ENCODE assay signal across 8 cellular contexts in genomic region chr5:132776077-132776931, GRCh38. TPM values are rescaled to one million over a fixed set of nuclear protein-coding genes. Genes with fewer than 3 reads are reported as not detected.
DNase-seq lines count a peak whose midpoint lies in the region; ATAC-seq and TF ChIP-seq lines count a peak whose summit lies in the region.

No MANE protein-coding gene starts in this region.

- peak; percentile 19 for DNase-seq in stimulated activated CD4-positive, alpha-beta T cell treated with anti-CD3 and anti-CD28 coated beads, Interleukin-15, amount 100 ng/mL, for 24 hours
- no peak for DNase-seq in stimulated activated CD4-positive, alpha-beta T cell treated with anti-CD3 and anti-CD28 coated beads, Interleukin-4, amount 100 ng/mL, for 1 hour
- DNase-seq in fibroblast of the aortic adventitia (ENCODE audit: low read depth), result peak; percentile 47
- no peak for DNase-seq in natural killer cell treated with Interleukin-12 subunit alpha and Interleukin-12 subunit beta and Interleukin-15 and Interleukin-18, amount 100 ng/mL, for 72 hours (ENCODE audit: low spot score)
- no peak for DNase-seq in SKM-1 (lab: John Stamatoyannopoulos, UW; ENCODE audit: unreplicated experiment)

- ATAC-seq in HG03280 (IDR thresholded peaks at IDR 0.05; ENCODE audit: unreplicated experiment) (peak; percentile 30), HG02970 (IDR thresholded peaks at IDR 0.05; ENCODE audit: low FRiP score, unreplicated experiment) (no peak)
- ATAC-seq in natural killer cell treated with Interleukin-12 subunit alpha and Interleukin-12 subunit beta and Interleukin-15 and Interleukin-18, amount 100 ng/mL, for 72 hours, result peak in 1 of 2 donors; percentile 7

- peaks cover 26 to 30% of the 10 kb centered on the region in 2 donors for H3K27me3 Mint-ChIP-seq in natural killer cell treated with Interleukin-12 subunit alpha and Interleukin-12 subunit beta and Interleukin-15 and Interleukin-18, amount 100 ng/mL, for 72 hours

- H3K27ac Mint-ChIP-seq in natural killer cell treated with Interleukin-12 subunit alpha and Interleukin-12 subunit beta and Interleukin-15 and Interleukin-18, amount 100 ng/mL, for 72 hours, result no peak overlapping the region

- H3K4me3 Mint-ChIP-seq in natural killer cell treated with Interleukin-12 subunit alpha and Interleukin-12 subunit beta and Interleukin-15 and Interleukin-18, amount 100 ng/mL, for 72 hours, result peak overlapping the region; percentile 44

- H3K4me3 ChIP-seq in WI38 (ENCODE audit: low read depth, low read length), result peak overlapping the region; percentile 81
- peak overlapping the region; percentile 81 for H3K4me3 ChIP-seq in fibroblast of the aortic adventitia (ENCODE audit: low read depth, low read length)

- TF ChIP-seq CTCF in WI38 (IDR thresholded peaks at IDR 0.05; ENCODE audit: low read depth, low read length) (no peak), fibroblast of the aortic adventitia (IDR thresholded peaks at IDR 0.05; ENCODE audit: insufficient read depth, low read length) (no peak)

- H3K9me3 Mint-ChIP-seq in natural killer cell treated with Interleukin-12 subunit alpha and Interleukin-12 subunit beta and Interleukin-15 and Interleukin-18, amount 100 ng/mL, for 72 hours, result no peaks in the 10 kb centered on the region

- peaks cover 12 to 18% of the 10 kb centered on the region in 2 donors for H3K4me1 Mint-ChIP-seq in natural killer cell treated with Interleukin-12 subunit alpha and Interleukin-12 subunit beta and Interleukin-15 and Interleukin-18, amount 100 ng/mL, for 72 hours (ENCODE audit: low read depth in 2 of 2)

- no peaks in the 10 kb centered on the region for H3K36me3 Mint-ChIP-seq in natural killer cell treated with Interleukin-12 subunit alpha and Interleukin-12 subunit beta and Interleukin-15 and Interleukin-18, amount 100 ng/mL, for 72 hours

RNA-seq across cellular contexts. Expression of gene SEPTIN8, which starts 0.7 kb away (rescaled TPM):
- 22.7 and 43.0 TPM in 2 replicates for total RNA-seq in fibroblast of the aortic adventitia (ENCODE audit: low replicate concordance)
- 10 to 100 TPM; 16.2 to 30.4 TPM for total RNA-seq in natural killer cell treated with Interleukin-12 subunit alpha and Interleukin-12 subunit beta and Interleukin-15 and Interleukin-18, amount 100 ng/mL, for 72 hours

RNA-seq across cellular contexts. Expression of gene CCNI2, which starts 29.1 kb away (rescaled TPM):
- 1.2 TPM in 1 of 2 replicates, not detected in the other for total RNA-seq in fibroblast of the aortic adventitia (ENCODE audit: low replicate concordance)
- total RNA-seq in natural killer cell treated with Interleukin-12 subunit alpha and Interleukin-12 subunit beta and Interleukin-15 and Interleukin-18, amount 100 ng/mL, for 72 hours, result 1 to 10 TPM; 1.1 to 3.9 TPM

RNA-seq across cellular contexts. Expression of gene SOWAHA, which starts 36.8 kb away (rescaled TPM):
- total RNA-seq in fibroblast of the aortic adventitia (ENCODE audit: low replicate concordance), result not detected in 2 replicates
- not detected for total RNA-seq in natural killer cell treated with Interleukin-12 subunit alpha and Interleukin-12 subunit beta and Interleukin-15 and Interleukin-18, amount 100 ng/mL, for 72 hours

RNA-seq across cellular contexts. Expression of gene KIF3A, which starts 39.0 kb away (rescaled TPM):
- 12.7 and 29.2 TPM in 2 replicates for total RNA-seq in fibroblast of the aortic adventitia (ENCODE audit: low replicate concordance)
- total RNA-seq in natural killer cell treated with Interleukin-12 subunit alpha and Interleukin-12 subunit beta and Interleukin-15 and Interleukin-18, amount 100 ng/mL, for 72 hours, result 10 to 100 TPM; 17.4 to 34.5 TPM

RNA-seq across cellular contexts. Expression of gene SHROOM1, which starts 54.1 kb away (rescaled TPM):
- total RNA-seq in fibroblast of the aortic adventitia (ENCODE audit: low replicate concordance), result 1.2 and 7.6 TPM in 2 replicates
- 1 to 10 TPM; 5.4 to 8.0 TPM for total RNA-seq in natural killer cell treated with Interleukin-12 subunit alpha and Interleukin-12 subunit beta and Interleukin-15 and Interleukin-18, amount 100 ng/mL, for 72 hours

Comparison
In these comparisons a context has a peak if more than half of its experiments do, and no peak if none do; other contexts are left out.
1. DNase-seq: peak in stimulated activated CD4-positive, alpha-beta T cell treated with anti-CD3 and anti-CD28 coated beads, Interleukin-15, amount 100 ng/mL, for 24 hours (single experiment) and fibroblast of the aortic adventitia (single experiment); none in stimulated activated CD4-positive, alpha-beta T cell treated with anti-CD3 and anti-CD28 coated beads, Interleukin-4, amount 100 ng/mL, for 1 hour (single experiment), natural killer cell treated with Interleukin-12 subunit alpha and Interleukin-12 subunit beta and Interleukin-15 and Interleukin-18, amount 100 ng/mL, for 72 hours (single experiment) and SKM-1 (single experiment).